In genomic region chr9:129175515-129175824, GRCh38 we compare ENCODE assay signal across 9 cellular contexts. TPM values are rescaled to one million over a fixed set of nuclear protein-coding genes. Genes with fewer than 3 reads are reported as not detected.
DNase-seq lines count a peak whose midpoint lies in the region; ATAC-seq and TF ChIP-seq lines count a peak whose summit lies in the region.
"Had no signal": no experiment of that assay in that cellular context is flagged by ENCODE, and none has a peak within 500 bp of the region (broad histone marks: within the 10 kb centered on the region; RNA-seq: fewer than 3 reads in every experiment).

No MANE protein-coding gene starts in this region.

- H3K27ac ChIP-seq in adrenal gland = peak overlapping the region; percentile 93 to 99 (median 96)
- peak overlapping the region; percentile 93 to 100 for H3K27ac ChIP-seq in left lung
- peak overlapping the region; percentile 96 to 99 for H3K27ac ChIP-seq in thoracic aorta

- H3K27ac Mint-ChIP-seq in activated CD4-positive, alpha-beta T cell treated with anti-CD3 and anti-CD28 coated beads, Interleukin-2, amount 10 ng/mL, durations not matched to agents 24 days and 14 days = peak overlapping the region; percentile 81

- TF ChIP-seq CTCF in adrenal gland (IDR thresholded peaks at IDR 0.05) = no peak
- TF ChIP-seq CTCF in left lung (IDR thresholded peaks at IDR 0.05) = no peak
- TF ChIP-seq CTCF in thoracic aorta (IDR thresholded peaks at IDR 0.05) = no peak

- TF ChIP-seq POLR2A in adrenal gland (IDR thresholded peaks at IDR 0.05) = no peak

- H3K36me3 ChIP-seq in adrenal gland (replicated peaks in 1 of 2) (no peaks in the 10 kb centered on the region), left lung (no peaks in the 10 kb centered on the region), thoracic aorta (no peaks in the 10 kb centered on the region)

- peaks cover 15% of the 10 kb centered on the region for H3K27me3 Mint-ChIP-seq in activated CD4-positive, alpha-beta T cell treated with anti-CD3 and anti-CD28 coated beads, Interleukin-2, amount 10 ng/mL, durations not matched to agents 24 days and 14 days

- no peaks in the 10 kb centered on the region for H3K27me3 ChIP-seq in adrenal gland
- H3K27me3 ChIP-seq in left lung = peaks cover 0 to 20% of the 10 kb centered on the region in 2 donors
- no peaks in the 10 kb centered on the region for H3K27me3 ChIP-seq in thoracic aorta (replicated peaks; ENCODE audit: insufficient read depth)

- 1 to 4% (median 2%) methylated on average over 10 of the region's 10 CpGs for WGBS in adrenal gland, 4 donors

- peak overlapping the region in 2 of 4 donors; percentile 50 to 95 for H3K4me3 ChIP-seq in adrenal gland
- peak overlapping the region; percentile 87 to 93 for H3K4me3 ChIP-seq in left lung
- H3K4me3 ChIP-seq in thoracic aorta = peak overlapping the region; percentile 98

- H3K4me3 Mint-ChIP-seq in activated CD4-positive, alpha-beta T cell treated with anti-CD3 and anti-CD28 coated beads, Interleukin-2, amount 10 ng/mL, durations not matched to agents 24 days and 14 days = peak overlapping the region; percentile 86

- H3K4me1 Mint-ChIP-seq in activated CD4-positive, alpha-beta T cell treated with anti-CD3 and anti-CD28 coated beads, Interleukin-2, amount 10 ng/mL, durations not matched to agents 24 days and 14 days = peaks cover 15% of the 10 kb centered on the region

- H3K9me3 Mint-ChIP-seq in activated CD4-positive, alpha-beta T cell treated with anti-CD3 and anti-CD28 coated beads, Interleukin-2, amount 10 ng/mL, durations not matched to agents 24 days and 14 days = no peaks in the 10 kb centered on the region

- intact Hi-C loops in activated CD4-positive, alpha-beta T cell treated with anti-CD3 and anti-CD28 coated beads, Interleukin-2, amount 10 ng/mL, durations not matched to agents 24 days and 14 days (cut with micrococcal nuclease) = loop anchor here (2.0 to 5.0 kb wide), 5 partner anchors 82 to 1108 kb away; partner anchors contain the start of genes NAIF1 and SLC25A25
- intact Hi-C loops in adrenal gland (cut with DNase I) = loop anchor here (2.0 to 10.0 kb wide), 2 partner anchors 289 to 435 kb away; no protein-coding TSS in a partner anchor
- intact Hi-C loops in left lung (cut with DNase I) = loop anchor here in 1 of 2 donors (5.0 to 10.0 kb wide), 2 partner anchors 307 to 439 kb away; no protein-coding TSS in a partner anchor

- no peaks in the 10 kb centered on the region for H3K36me3 Mint-ChIP-seq in activated CD4-positive, alpha-beta T cell treated with anti-CD3 and anti-CD28 coated beads, Interleukin-2, amount 10 ng/mL, durations not matched to agents 24 days and 14 days (ENCODE audit: low read depth)

- ATAC-seq in left lung = no peak
- no peak for ATAC-seq in thoracic aorta (ENCODE audit: insufficient number of reproducible peaks, low FRiP score, low read depth)
- no peak for ATAC-seq in GM19351 (IDR thresholded peaks at IDR 0.05; ENCODE audit: unreplicated experiment)
- ATAC-seq in GM18498 (IDR thresholded peaks at IDR 0.05; ENCODE audit: unreplicated experiment) = no peak

- no peak for DNase-seq in activated CD4-positive, alpha-beta T cell treated with anti-CD3 and anti-CD28 coated beads, Interleukin-2, amount 10 ng/mL, durations not matched to agents 24 days and 14 days
- DNase-seq in activated CD4-positive, alpha-beta T cell treated with anti-CD3 and anti-CD28 coated beads, Interleukin-2, amount 50 U/mL, for 4 hours = no peak
- no peak for DNase-seq in adrenal gland
- no peak for DNase-seq in left lung
- no peak for DNase-seq in thoracic aorta (ENCODE audit: low spot score)
- no peak for DNase-seq in dermis blood vessel endothelial cell
- DNase-seq: cortex of kidney had no signal

- H3K4me1 ChIP-seq in adrenal gland (replicated peaks in 1 of 2) = peaks cover 11 to 25% of the 10 kb centered on the region in 2 donors
- H3K4me1 ChIP-seq in left lung = peaks cover 6 to 40% of the 10 kb centered on the region in 2 donors
- H3K4me1 ChIP-seq in thoracic aorta (ENCODE audit: control insufficient read depth in 1 of 2, low read depth in 2 of 2) = peaks cover 10 to 30% of the 10 kb centered on the region in 2 donors

- H3K9me3 ChIP-seq in adrenal gland (replicated peaks in 1 of 3) (no peaks in the 10 kb centered on the region), left lung (no peaks in the 10 kb centered on the region), thoracic aorta (no peaks in the 10 kb centered on the region)

RNA-seq across cellular contexts. Expression of gene IER5L, which starts 2.6 kb away (rescaled TPM):
- 11.7 and 12.2 TPM in 2 replicates for total RNA-seq in activated CD4-positive, alpha-beta T cell treated with anti-CD3 and anti-CD28 coated beads, Interleukin-2, amount 10 ng/mL, durations not matched to agents 24 days and 14 days
- total RNA-seq in adrenal gland (10 to 100 TPM; 10.9 to 47.6 (median 18.6) TPM), left lung (10 to 100 TPM; 17.9 to 21.4 TPM), thoracic aorta (10 to 100 TPM; 65.4 to 81.2 TPM), dermis blood vessel endothelial cell (13.0 and 19.4 TPM in 2 replicates)
- polyA plus RNA-seq in adrenal gland = 100 to 1,000 TPM in 1 of 3 donors, 10 to 100 TPM in 1, under 1 TPM in 1; 0.46 to 168 (median 64.5) TPM
